ENCODE assay signal across 19 cellular contexts in the genomic region with DNA sequence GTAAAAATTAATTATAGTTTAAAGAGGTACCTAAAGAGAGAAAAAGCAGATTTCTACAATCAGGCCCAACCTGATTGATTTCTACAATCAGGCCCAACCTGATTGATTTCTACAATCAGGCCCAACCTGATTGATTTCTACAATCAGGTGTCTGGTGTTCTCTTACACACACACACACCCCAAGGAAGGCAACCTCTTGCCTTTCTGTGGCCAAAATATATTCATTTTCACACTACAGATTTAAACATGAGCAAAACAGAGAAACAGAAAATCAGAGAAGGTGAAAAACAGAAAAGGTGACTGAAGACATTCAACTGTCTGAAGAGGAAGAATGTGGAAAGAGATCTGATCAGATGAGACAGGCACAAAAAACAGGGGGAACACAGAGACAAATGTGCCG.
DNase-seq lines count a peak whose midpoint lies in the region; ATAC-seq and TF ChIP-seq lines count a peak whose summit lies in the region.
"Had no signal": no experiment of that assay in that cellular context is flagged by ENCODE, and none has a peak within 500 bp of the region (broad histone marks: within the 10 kb centered on the region; RNA-seq: fewer than 3 reads in every experiment).

No MANE protein-coding gene starts in this region.

- peaks cover 2% of the 10 kb centered on the region for H3K79me1 ChIP-seq in mesenchymal stem cell (replicated peaks; ENCODE audit: low read length, poor library complexity, severe bottlenecking)

- H3K36me3 ChIP-seq in mesenchymal stem cell (ENCODE audit: control insufficient read depth in 1 of 2, insufficient read depth in 2 of 2, low read depth in 1 of 2, low read length in 2 of 2): peaks cover 42 to 87% of the 10 kb centered on the region in 2 experiments
- no peaks in the 10 kb centered on the region for H3K36me3 ChIP-seq in colonic mucosa
- H3K36me3 ChIP-seq: BLaER1 had no signal

- POLR2A ChIA-PET in activated CD4-positive, alpha-beta T cell treated with anti-CD3 and anti-CD28 coated beads for 36 hours (lab: Charles Lee): no interaction called here

- H3K27me3 ChIP-seq in mesenchymal stem cell (ENCODE audit: control insufficient read depth in 1 of 2, insufficient read depth in 1 of 2, low read length in 2 of 2) (no peaks in the 10 kb centered on the region), colonic mucosa (no peaks in the 10 kb centered on the region)
- H3K27me3 ChIP-seq: BLaER1 had no signal

- no peak overlapping the region for H2BK12ac ChIP-seq in mesenchymal stem cell (ENCODE audit: low read length in 2 of 2)

- intact Hi-C loops in activated CD4-positive, alpha-beta T cell treated with anti-CD3 and anti-CD28 coated beads for 36 hours (cut with DNase I, micrococcal nuclease): no loop called here
- intact Hi-C loops in colonic mucosa (cut with DNase I): loop anchor here (5.0 kb wide), 1 partner anchor 202 kb away; no protein-coding TSS in a partner anchor

- no peak overlapping the region for H2BK120ac ChIP-seq in mesenchymal stem cell (ENCODE audit: low read depth, low read length)

- H3K9me3 ChIP-seq in mesenchymal stem cell (ENCODE audit: control insufficient read depth, low read length): no peaks in the 10 kb centered on the region
- no peaks in the 10 kb centered on the region for H3K9me3 ChIP-seq in colonic mucosa
- H3K9me3 ChIP-seq: A549, BLaER1 had no signal

- H3K4me1 ChIP-seq in mesenchymal stem cell (ENCODE audit: control insufficient read depth, insufficient read depth, low read depth, low read length) (peaks cover 11% of the 10 kb centered on the region), colonic mucosa (no peaks in the 10 kb centered on the region)
- H3K4me1 ChIP-seq: A549, BLaER1 had no signal

- no peak overlapping the region for H2AK5ac ChIP-seq in mesenchymal stem cell (ENCODE audit: low read length, severe bottlenecking)

- H2AFZ ChIP-seq in mesenchymal stem cell (ENCODE audit: low read depth, low read length): no peak overlapping the region

- no peak overlapping the region for H2BK5ac ChIP-seq in mesenchymal stem cell (ENCODE audit: low read depth, low read length, poor library complexity, severe bottlenecking)

- WGBS in mesenchymal stem cell: 100% methylated on average over 1 of the region's 1 CpG

- no peak overlapping the region for H3K4me2 ChIP-seq in mesenchymal stem cell (ENCODE audit: low read length, poor library complexity, severe bottlenecking)
- H3K4me2 ChIP-seq: A549, BLaER1 had no signal

- TF ChIP-seq CTCF in HFFc6 (IDR thresholded peaks at IDR 0.05): no peak
- TF ChIP-seq CTCF in colonic mucosa (IDR thresholded peaks at IDR 0.05): no peak

- no peak overlapping the region for H3K4me3 ChIP-seq in mesenchymal stem cell (ENCODE audit: insufficient read depth in 1 of 2, low read depth in 1 of 2, low read length in 2 of 2)
- no peak overlapping the region for H3K4me3 ChIP-seq in colonic mucosa
- H3K4me3 ChIP-seq: A549, BLaER1, GM12878 had no signal

- no peaks in the 10 kb centered on the region for H3K9me3 Mint-ChIP-seq in activated CD4-positive, alpha-beta T cell treated with anti-CD3 and anti-CD28 coated beads for 36 hours (ENCODE audit: low read depth)
- H3K9me3 Mint-ChIP-seq in HFFc6: no peaks in the 10 kb centered on the region
- H3K9me3 Mint-ChIP-seq in activated T-helper 17 cell treated with anti-CD3 and anti-CD28 coated beads, Interleukin-2, amount 50 U/mL, for 72 hours: no peaks in the 10 kb centered on the region
- H3K9me3 Mint-ChIP-seq: CD4-positive, alpha-beta memory T cell had no signal

- ATAC-seq in activated CD4-positive, alpha-beta T cell treated with anti-CD3 and anti-CD28 coated beads for 36 hours: peak; percentile 39
- peak; percentile 29 for ATAC-seq in activated T-helper 17 cell treated with anti-CD3 and anti-CD28 coated beads, Interleukin-2, amount 50 U/mL, for 72 hours (replicated peaks)
- ATAC-seq: A549, GM12878, HCT116 had no signal

- no peak overlapping the region for H3K23ac ChIP-seq in mesenchymal stem cell (ENCODE audit: low read length in 2 of 2)

- H3K4me1 Mint-ChIP-seq in activated CD4-positive, alpha-beta T cell treated with anti-CD3 and anti-CD28 coated beads for 36 hours: peaks cover 6% of the 10 kb centered on the region
- peaks cover 45% of the 10 kb centered on the region for H3K4me1 Mint-ChIP-seq in HFFc6 (ENCODE audit: low read depth)
- no peaks in the 10 kb centered on the region for H3K4me1 Mint-ChIP-seq in activated T-helper 17 cell treated with anti-CD3 and anti-CD28 coated beads, Interleukin-2, amount 50 U/mL, for 72 hours
- H3K4me1 Mint-ChIP-seq: CD14-positive monocyte; CD4-positive, alpha-beta memory T cell had no signal

- H2BK15ac ChIP-seq in mesenchymal stem cell (ENCODE audit: low read depth, poor library complexity, severe bottlenecking): no peak overlapping the region

- H3K36me3 Mint-ChIP-seq in activated CD4-positive, alpha-beta T cell treated with anti-CD3 and anti-CD28 coated beads for 36 hours (ENCODE audit: low read depth): no peaks in the 10 kb centered on the region
- peaks cover 52% of the 10 kb centered on the region for H3K36me3 Mint-ChIP-seq in HFFc6 (ENCODE audit: low read depth)
- H3K36me3 Mint-ChIP-seq in activated T-helper 17 cell treated with anti-CD3 and anti-CD28 coated beads, Interleukin-2, amount 50 U/mL, for 72 hours (ENCODE audit: low read depth): no peaks in the 10 kb centered on the region
- H3K36me3 Mint-ChIP-seq: CD14-positive monocyte; CD4-positive, alpha-beta memory T cell had no signal

- no peak overlapping the region for H3K18ac ChIP-seq in mesenchymal stem cell (ENCODE audit: low read depth in 1 of 2, low read length in 2 of 2)

- no peak overlapping the region for H3K4me3 Mint-ChIP-seq in activated CD4-positive, alpha-beta T cell treated with anti-CD3 and anti-CD28 coated beads for 36 hours
- H3K4me3 Mint-ChIP-seq in HFFc6: no peak overlapping the region
- no peak overlapping the region for H3K4me3 Mint-ChIP-seq in activated T-helper 17 cell treated with anti-CD3 and anti-CD28 coated beads, Interleukin-2, amount 50 U/mL, for 72 hours
- H3K4me3 Mint-ChIP-seq: CD14-positive monocyte; CD4-positive, alpha-beta memory T cell had no signal

- H3K9ac ChIP-seq in mesenchymal stem cell (ENCODE audit: low read length): no peak overlapping the region
- no peak overlapping the region for H3K9ac ChIP-seq in colonic mucosa (ENCODE audit: low read depth in 2 of 2, low read length in 2 of 2)
- H3K9ac ChIP-seq: BLaER1 had no signal

- CTCF ChIA-PET in activated CD4-positive, alpha-beta T cell treated with anti-CD3 and anti-CD28 coated beads for 36 hours (lab: Charles Lee): no interaction called here

- no peak overlapping the region for H3K14ac ChIP-seq in mesenchymal stem cell (ENCODE audit: low read length in 2 of 2)

- H3K27ac ChIP-seq in mesenchymal stem cell (ENCODE audit: low read length, poor library complexity, severe bottlenecking) (peak overlapping the region; percentile 39), colonic mucosa (no peak overlapping the region)
- H3K27ac ChIP-seq: 22Rv1, A549, BLaER1 had no signal

- DNase-seq in activated CD4-positive, alpha-beta T cell treated with anti-CD3 and anti-CD28 coated beads for 36 hours: no peak
- DNase-seq in activated CD4-positive, alpha-beta T cell treated with anti-CD3 and anti-CD28 coated beads for 48 hours: no peak
- DNase-seq in HFFc6 (no peak), mesenchymal stem cell (no peak), colonic mucosa (no peak), AG08396 (ENCODE audit: low spot score) (no peak)
- DNase-seq: CD4-positive, alpha-beta memory T cell; DMS53; DND-41; EL; GOT3; H7 had no signal

- H3K27me3 Mint-ChIP-seq in activated CD4-positive, alpha-beta T cell treated with anti-CD3 and anti-CD28 coated beads for 36 hours: no peaks in the 10 kb centered on the region
- peaks cover 5% of the 10 kb centered on the region for H3K27me3 Mint-ChIP-seq in HFFc6 (ENCODE audit: insufficient read depth)
- peaks cover 3% of the 10 kb centered on the region for H3K27me3 Mint-ChIP-seq in activated T-helper 17 cell treated with anti-CD3 and anti-CD28 coated beads, Interleukin-2, amount 50 U/mL, for 72 hours
- H3K27me3 Mint-ChIP-seq: CD4-positive, alpha-beta memory T cell had no signal

- H4K91ac ChIP-seq in mesenchymal stem cell (ENCODE audit: low read length): no peak overlapping the region

- no peak overlapping the region for H3K4ac ChIP-seq in mesenchymal stem cell (ENCODE audit: low read depth in 1 of 2, low read length in 2 of 2)

- H4K8ac ChIP-seq in mesenchymal stem cell (ENCODE audit: low read length): no peak overlapping the region

- no peak overlapping the region for H3K27ac Mint-ChIP-seq in activated CD4-positive, alpha-beta T cell treated with anti-CD3 and anti-CD28 coated beads for 36 hours
- H3K27ac Mint-ChIP-seq in HFFc6: 0 out of 2 replicates have a peak overlapping the region, but pooled peaks have one; percentile 1
- H3K27ac Mint-ChIP-seq in activated T-helper 17 cell treated with anti-CD3 and anti-CD28 coated beads, Interleukin-2, amount 50 U/mL, for 72 hours: no peak overlapping the region
- H3K27ac Mint-ChIP-seq: CD14-positive monocyte; CD4-positive, alpha-beta memory T cell had no signal
